ENCODE assay signal across 1 cellular context in genomic region chr5:139387611-139388197, GRCh38.
TF ChIP-seq lines count a peak whose summit lies in the region.

No MANE protein-coding gene starts in this region.

TF ChIP-seq in HepG2, 621 proteins besides CTCF, POLR2A, EP300 and RAD21 (continues in another document):
- TF ChIP-seq ZNF430 (CRISPR knock-in tag; IDR thresholded peaks at IDR 0.05), result no peak
- TF ChIP-seq SMYD3 (CRISPR knock-in tag; IDR thresholded peaks at IDR 0.05), result no peak
- TF ChIP-seq FOSL1 (CRISPR knock-in tag; IDR thresholded peaks at IDR 0.05; ENCODE audit: borderline replicate concordance), result no peak
- TF ChIP-seq ZNF629 (CRISPR knock-in tag; conservative IDR thresholded peaks at IDR 0.05), result no peak
- peak; percentile 2; the same call in 1 of the 2 replicates for TF ChIP-seq RFXAP (CRISPR knock-in tag; IDR thresholded peaks at IDR 0.05; ENCODE audit: borderline replicate concordance)
- no peak for TF ChIP-seq ZNF354B (CRISPR knock-in tag; IDR thresholded peaks at IDR 0.05)
- TF ChIP-seq ZNF788 (CRISPR knock-in tag; IDR thresholded peaks at IDR 0.05; ENCODE audit: borderline replicate concordance), result no peak
- peak; percentile 44; the same call in 1 of the 2 replicates for TF ChIP-seq ZNF33B (CRISPR knock-in tag; IDR thresholded peaks at IDR 0.05)
- 0 out of 2 replicates have a peak, but pooled peaks have one; percentile 15 for TF ChIP-seq ZNF274 (CRISPR knock-in tag; IDR thresholded peaks at IDR 0.05)
- 0 out of 2 replicates have a peak, but pooled peaks have one; percentile 13 for TF ChIP-seq ZNF333 (CRISPR knock-in tag; IDR thresholded peaks at IDR 0.05; ENCODE audit: borderline replicate concordance)
- TF ChIP-seq BORCS8-MEF2B (CRISPR knock-in tag; IDR thresholded peaks at IDR 0.05), result peak; percentile 50; the same call in 1 of the 2 replicates
- no peak for TF ChIP-seq ZNF766 (CRISPR knock-in tag; IDR thresholded peaks at IDR 0.05; ENCODE audit: borderline replicate concordance)
- 0 out of 2 replicates have a peak, but pooled peaks have one; percentile 40 for TF ChIP-seq ZNF547 (CRISPR knock-in tag; IDR thresholded peaks at IDR 0.05)
- TF ChIP-seq ZNF570 (CRISPR knock-in tag; IDR thresholded peaks at IDR 0.05; ENCODE audit: borderline replicate concordance), result no peak
- TF ChIP-seq PBX3 (CRISPR knock-in tag; IDR thresholded peaks at IDR 0.05; ENCODE audit: borderline replicate concordance), result no peak
- TF ChIP-seq MTA3 (CRISPR knock-in tag; IDR thresholded peaks at IDR 0.05), result no peak
- no peak for TF ChIP-seq ARID5B (CRISPR knock-in tag; IDR thresholded peaks at IDR 0.05)
- TF ChIP-seq PBX2 (CRISPR knock-in tag; IDR thresholded peaks at IDR 0.05), result no peak
- no peak for TF ChIP-seq KDM4B (CRISPR knock-in tag; IDR thresholded peaks at IDR 0.05)
- no peak for TF ChIP-seq NR3C1 (CRISPR knock-in tag; IDR thresholded peaks at IDR 0.05)
- TF ChIP-seq ZBTB38 (CRISPR knock-in tag; IDR thresholded peaks at IDR 0.05), result no peak
- TF ChIP-seq CEBPZ (IDR thresholded peaks at IDR 0.05; ENCODE audit: low read length), result no peak
- no peak for TF ChIP-seq YEATS2 (CRISPR knock-in tag; IDR thresholded peaks at IDR 0.05; ENCODE audit: borderline replicate concordance)
- TF ChIP-seq MXD1 (CRISPR knock-in tag; IDR thresholded peaks at IDR 0.05), result 0 out of 2 replicates have a peak, but pooled peaks have one; percentile 44
- peak; percentile 18 for TF ChIP-seq ZNF407 (CRISPR knock-in tag; IDR thresholded peaks at IDR 0.05; ENCODE audit: not compliant biosample characterization)
- no peak for TF ChIP-seq CHD4 (IDR thresholded peaks at IDR 0.05; ENCODE audit: borderline replicate concordance, low read length)
- TF ChIP-seq TEAD3 (CRISPR knock-in tag; optimal IDR thresholded peaks at IDR 0.05; ENCODE audit: borderline replicate concordance), result no peak
- no peak for TF ChIP-seq ZFAT (CRISPR knock-in tag; conservative IDR thresholded peaks at IDR 0.05)
- no peak for TF ChIP-seq SYNCRIP (IDR thresholded peaks at IDR 0.05; ENCODE audit: insufficient read depth, low read depth, low read length)
- TF ChIP-seq MEIS2 (CRISPR knock-in tag; IDR thresholded peaks at IDR 0.05), result no peak
- TF ChIP-seq ZNF720 (CRISPR knock-in tag; IDR thresholded peaks at IDR 0.05), result no peak
- TF ChIP-seq ZGPAT (CRISPR knock-in tag; IDR thresholded peaks at IDR 0.05), result no peak
- TF ChIP-seq SP4 (CRISPR knock-in tag; IDR thresholded peaks at IDR 0.05), result peak; percentile 15; the same call in 1 of the 2 replicates
- no peak for TF ChIP-seq CSRNP2 (CRISPR knock-in tag; conservative IDR thresholded peaks at IDR 0.05; ENCODE audit: low read depth)
- no peak for TF ChIP-seq GTF3A (CRISPR knock-in tag; conservative IDR thresholded peaks at IDR 0.05)
- TF ChIP-seq ZNF761 (CRISPR knock-in tag; conservative IDR thresholded peaks at IDR 0.05), result no peak
- TF ChIP-seq CC2D1A (CRISPR knock-in tag; IDR thresholded peaks at IDR 0.05), result no peak
- no peak for TF ChIP-seq TAF15 (IDR thresholded peaks at IDR 0.05; ENCODE audit: low read depth, low read length, poor library complexity, severe bottlenecking)
- no peak for TF ChIP-seq ISX (CRISPR knock-in tag; conservative IDR thresholded peaks at IDR 0.05)
